In genomic region chr20:49715466-49715865, GRCh38 we compare ENCODE assay signal across 15 cellular contexts. TPM values are rescaled to one million over a fixed set of nuclear protein-coding genes. Genes with fewer than 3 reads are reported as not detected.
DNase-seq lines count a peak whose midpoint lies in the region; ATAC-seq and TF ChIP-seq lines count a peak whose summit lies in the region.
"Had no signal": no experiment of that assay in that cellular context is flagged by ENCODE, and none has a peak within 500 bp of the region (broad histone marks: within the 10 kb centered on the region; RNA-seq: fewer than 3 reads in every experiment).

No MANE protein-coding gene starts in this region.

- no peaks in the 10 kb centered on the region for H3K9me2 ChIP-seq in HCT116 (ENCODE audit: insufficient read depth)

- POLR2A ChIA-PET in HCT116 (lab: Charles Lee), result interaction anchor here (1.2 to 1.3 kb wide), 2 partner anchors 14 to 97 kb away, joined by 4 to 6 read pairs; partner anchors contain the start of gene SLC9A8

- RAD21 ChIA-PET in HCT116 (lab: Charles Lee; ENCODE audit: low non-redundant PET in 1 of 2, low total read pairs in 2 of 2, uncharacterized antibody in 2 of 2, unreplicated experiment in 2 of 2), result no interaction called here

- no peak for DNase-seq in activated CD4-positive, alpha-beta T cell treated with anti-CD3 and anti-CD28 coated beads, Interleukin-2, amount 10 ng/mL, durations not matched to agents 24 days and 14 days
- DNase-seq in activated CD4-positive, alpha-beta T cell treated with anti-CD3 and anti-CD28 coated beads for 48 hours, result no peak
- DNase-seq in HCT116 (ENCODE audit: low read depth, low spot score), result no peak
- no peak for DNase-seq in progenitor cell of endocrine pancreas (ENCODE audit: low spot score, unreplicated experiment)
- no peak for DNase-seq in DMS79 treated with DMSO at 0.1 percent for 48 hours (lab: John Stamatoyannopoulos, UW)
- no peak for DNase-seq in mucosa of gallbladder (ENCODE audit: low spot score)
- DNase-seq: COR-L47, HCEC 1CT, NCI-H1048, NCI-H1436 treated with DMSO at 0.1 percent for 48 hours, NCI-H2081, NCI-H510A treated with DMSO at 0.1 percent for 48 hours had no signal

- H3K9me3 ChIP-seq in HCT116 (ENCODE audit: control insufficient read depth in 1 of 2, insufficient read depth in 1 of 2, low read depth in 1 of 2, low read length in 2 of 2), result no peaks in the 10 kb centered on the region
- H3K9me3 ChIP-seq: BLaER1 had no signal

- no peak for TF ChIP-seq RAD21 in HCT116 (IDR thresholded peaks at IDR 0.05; ENCODE audit: low read depth)

- no peaks in the 10 kb centered on the region for H4K20me1 ChIP-seq in HCT116 (ENCODE audit: insufficient read depth)

- intact Hi-C loops in activated CD4-positive, alpha-beta T cell treated with anti-CD3 and anti-CD28 coated beads, Interleukin-2, amount 10 ng/mL, durations not matched to agents 24 days and 14 days (cut with micrococcal nuclease), result no loop called here
- intact Hi-C loops in HCT116 (cut with micrococcal nuclease), result no loop called here

- BruUV-seq in HCT116 (replicated peaks; lab: Mats Ljungman, UMichigan), result no TSS peak

- no peaks in the 10 kb centered on the region for H3K36me3 ChIP-seq in HCT116 (ENCODE audit: control insufficient read depth in 1 of 2, insufficient read depth in 2 of 2, low read length in 2 of 2)
- H3K36me3 ChIP-seq: BLaER1 had no signal

- peaks cover 30% of the 10 kb centered on the region for H3K79me2 ChIP-seq in HCT116 (ENCODE audit: insufficient read depth, low read length)

- no peak overlapping the region for H3K27ac Mint-ChIP-seq in activated CD4-positive, alpha-beta T cell treated with anti-CD3 and anti-CD28 coated beads, Interleukin-2, amount 10 ng/mL, durations not matched to agents 24 days and 14 days
- peak overlapping the region in 2 of 5 experiments; percentile 12 to 35 for H3K27ac Mint-ChIP-seq in brain
- H3K27ac Mint-ChIP-seq in progenitor cell of endocrine pancreas, result no peak overlapping the region

- no peaks in the 10 kb centered on the region for H3K27me3 Mint-ChIP-seq in activated CD4-positive, alpha-beta T cell treated with anti-CD3 and anti-CD28 coated beads, Interleukin-2, amount 10 ng/mL, durations not matched to agents 24 days and 14 days
- peaks cover 14% of the 10 kb centered on the region for H3K27me3 Mint-ChIP-seq in brain
- no peaks in the 10 kb centered on the region for H3K27me3 Mint-ChIP-seq in progenitor cell of endocrine pancreas

- CTCF ChIA-PET in HCT116 (lab: Charles Lee), result no interaction called here

- peaks cover 28% of the 10 kb centered on the region for H3K4me1 Mint-ChIP-seq in activated CD4-positive, alpha-beta T cell treated with anti-CD3 and anti-CD28 coated beads, Interleukin-2, amount 10 ng/mL, durations not matched to agents 24 days and 14 days
- H3K4me1 Mint-ChIP-seq in brain (peaks cover 33% of the 10 kb centered on the region), progenitor cell of endocrine pancreas (ENCODE audit: low read depth) (peaks cover 17% of the 10 kb centered on the region)

- no peak for TF ChIP-seq POLR2A in HCT116 (IDR thresholded peaks at IDR 0.05; ENCODE audit: borderline replicate concordance, extremely low read depth, insufficient read depth, insufficient read length)

- no peak overlapping the region for H3K4me3 ChIP-seq in HCT116 (replicated peaks in 1 of 2; ENCODE audit: low read depth in 1 of 2, low read length in 2 of 2)
- H3K4me3 ChIP-seq: BLaER1 had no signal

- TF ChIP-seq CTCF in HCT116 (IDR thresholded peaks at IDR 0.05 in 2 of 3, conservative IDR thresholded peaks at IDR 0.05 in 1 of 3; ENCODE audit: borderline replicate concordance in 1 of 3, insufficient read depth in 1 of 3, low read depth in 2 of 3, low read length in 2 of 3), result no peak
- TF ChIP-seq CTCF in brain (conservative IDR thresholded peaks at IDR 0.05), result no peak
- TF ChIP-seq CTCF in progenitor cell of endocrine pancreas (IDR thresholded peaks at IDR 0.05; ENCODE audit: unreplicated experiment), result no peak

- no peak overlapping the region for H3K9ac ChIP-seq in HCT116 (ENCODE audit: low read length)
- H3K9ac ChIP-seq: BLaER1 had no signal

- H3K4me2 ChIP-seq in HCT116 (ENCODE audit: low read length), result no peak overlapping the region
- H3K4me2 ChIP-seq: BLaER1 had no signal

- H2AFZ ChIP-seq in HCT116 (ENCODE audit: low read depth, low read length, poor library complexity, severe bottlenecking), result peak overlapping the region; percentile 14

- H3K27me3 ChIP-seq in HCT116 (ENCODE audit: insufficient read depth, low read length), result no peaks in the 10 kb centered on the region
- H3K27me3 ChIP-seq: BLaER1 had no signal

- H3K27ac ChIP-seq in HCT116 (ENCODE audit: low read depth, low read length), result no peak overlapping the region
- H3K27ac ChIP-seq: BLaER1 had no signal

- ATAC-seq in HCT116 (no peak), HG03108 (IDR thresholded peaks at IDR 0.05; ENCODE audit: unreplicated experiment) (no peak)

- H3K36me3 Mint-ChIP-seq in activated CD4-positive, alpha-beta T cell treated with anti-CD3 and anti-CD28 coated beads, Interleukin-2, amount 10 ng/mL, durations not matched to agents 24 days and 14 days (ENCODE audit: low read depth), result peaks cover 2% of the 10 kb centered on the region
- H3K36me3 Mint-ChIP-seq in brain (no peaks in the 10 kb centered on the region), progenitor cell of endocrine pancreas (ENCODE audit: insufficient read depth) (no peaks in the 10 kb centered on the region)

- peaks cover 39 to 50% of the 10 kb centered on the region in 2 experiments for H3K4me1 ChIP-seq in HCT116 (ENCODE audit: control insufficient read depth in 1 of 2, insufficient read depth in 2 of 2, low read length in 2 of 2)

- H3K9me3 Mint-ChIP-seq in activated CD4-positive, alpha-beta T cell treated with anti-CD3 and anti-CD28 coated beads, Interleukin-2, amount 10 ng/mL, durations not matched to agents 24 days and 14 days, result no peaks in the 10 kb centered on the region
- H3K9me3 Mint-ChIP-seq in brain (no peaks in the 10 kb centered on the region), progenitor cell of endocrine pancreas (ENCODE audit: low read depth) (no peaks in the 10 kb centered on the region)

- peak overlapping the region; percentile 3 for H3K4me3 Mint-ChIP-seq in activated CD4-positive, alpha-beta T cell treated with anti-CD3 and anti-CD28 coated beads, Interleukin-2, amount 10 ng/mL, durations not matched to agents 24 days and 14 days
- H3K4me3 Mint-ChIP-seq in brain (peak overlapping the region in 4 of 5 experiments; percentile 30 to 61 (median 46)), progenitor cell of endocrine pancreas (ENCODE audit: low read depth) (peak overlapping the region; percentile 30)

TF ChIP-seq in HCT116, 20 proteins besides CTCF, POLR2A, EP300 and RAD21 (continues in another document):
- TF ChIP-seq FOSL1 (IDR thresholded peaks at IDR 0.05; ENCODE audit: low read depth) (no peak), SIN3A (IDR thresholded peaks at IDR 0.05; ENCODE audit: low read depth) (no peak), REST (IDR thresholded peaks at IDR 0.05; ENCODE audit: low read depth) (no peak), YY1 (IDR thresholded peaks at IDR 0.05; ENCODE audit: extremely low read depth, insufficient replicate concordance, low read depth, low read length) (no peak), EZH2phosphoT487 (IDR thresholded peaks at IDR 0.05; ENCODE audit: borderline replicate concordance) (no peak), ZNF274 (IDR thresholded peaks at IDR 0.05; ENCODE audit: low read depth, low read length) (no peak), TCF7L2 (IDR thresholded peaks at IDR 0.05; ENCODE audit: borderline replicate concordance, extremely low read depth, insufficient read depth, insufficient read length) (no peak), ATF3 (IDR thresholded peaks at IDR 0.05) (no peak), ZFX (IDR thresholded peaks at IDR 0.05) (no peak), ELF1 (IDR thresholded peaks at IDR 0.05; ENCODE audit: borderline replicate concordance, low read depth) (no peak)

RNA-seq across cellular contexts. Expression of gene B4GALT5, which starts 1.8 kb away (rescaled TPM):
- 39.0 and 39.1 TPM in 2 replicates for total RNA-seq in activated CD4-positive, alpha-beta T cell treated with anti-CD3 and anti-CD28 coated beads, Interleukin-2, amount 10 ng/mL, durations not matched to agents 24 days and 14 days
- total RNA-seq in HCT116 (2021; ENCODE audit: unreplicated experiment) (92.5 TPM), progenitor cell of endocrine pancreas (58.6 and 58.8 TPM in 2 replicates), mucosa of gallbladder (62.2 TPM)
- polyA plus RNA-seq in HCT116 (2012), result 39.5 and 44.4 TPM in 2 replicates
- 79.2 TPM for polyA plus RNA-seq in brain (ENCODE audit: insufficient read depth, low read depth, low replicate concordance)
